In the genomic region with DNA sequence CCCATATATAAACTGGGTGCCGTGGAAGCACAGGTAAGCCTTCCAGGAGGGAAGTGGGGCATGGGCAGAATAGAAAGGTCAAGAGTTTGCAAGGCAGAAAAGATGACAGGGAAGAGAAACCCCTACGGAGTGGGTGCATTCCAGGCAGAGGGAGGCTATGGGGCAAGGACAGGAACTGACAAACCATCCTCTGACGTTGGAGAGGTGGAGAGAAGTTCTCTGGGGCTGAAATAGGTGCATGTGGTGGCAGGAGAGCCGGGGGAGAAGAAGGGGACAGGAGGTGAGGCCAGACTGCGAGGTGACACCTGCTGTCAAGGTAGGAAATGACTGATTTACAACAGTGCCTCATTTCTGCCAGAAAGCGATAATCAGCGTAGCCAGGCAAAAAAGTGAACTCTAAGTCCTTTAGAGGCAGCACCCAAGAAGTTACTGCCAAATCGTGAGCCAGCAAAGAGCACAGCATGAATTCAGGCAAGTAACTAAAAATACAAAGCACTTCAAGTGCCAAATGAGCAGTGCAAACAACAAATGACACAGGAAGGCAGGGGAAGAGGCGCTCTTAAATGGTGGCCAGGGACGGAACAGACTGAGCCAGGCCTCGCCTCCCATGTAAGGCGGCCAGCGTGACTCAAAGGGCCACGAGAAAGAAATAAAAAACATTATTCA, we compare ENCODE assay signal across 36 cellular contexts.
DNase-seq lines count a peak whose midpoint lies in the region; ATAC-seq and TF ChIP-seq lines count a peak whose summit lies in the region.
"Had no signal": no experiment of that assay in that cellular context is flagged by ENCODE, and none has a peak within 500 bp of the region (broad histone marks: within the 10 kb centered on the region; RNA-seq: fewer than 3 reads in every experiment).

No MANE protein-coding gene starts in this region.

- DNase-seq in activated CD4-positive, alpha-beta T cell treated with anti-CD3 and anti-CD28 coated beads for 36 hours = no peak
- no peak for DNase-seq in activated CD4-positive, alpha-beta T cell treated with anti-CD3 and anti-CD28 coated beads, Interleukin-2, amount 50 U/mL, for 1 hour
- DNase-seq in Ammon's horn (ENCODE audit: low spot score) (peak; percentile 70), posterior cingulate gyrus (peak in 6 of 10 donors; percentile 17 to 88 (median 60)), lower leg skin (ENCODE audit: low spot score in 2 of 2) (no peak)
- no peak for DNase-seq in NK-92 treated with Interleukin-12 subunit alpha and Interleukin-12 subunit beta, amount 100 ng/mL, for 24 hours (lab: John Stamatoyannopoulos, UW)
- DNase-seq: activated CD4-positive, alpha-beta T cell treated with anti-CD3 and anti-CD28 coated beads, Interleukin-2, amount 50 U/mL, for 48 hours; activated CD4-positive, CD25-positive, alpha-beta regulatory T cell; activated CD8-positive, alpha-beta memory T cell treated with anti-CD3 and anti-CD28 coated beads, Interleukin-2, amount 50 U/mL, for 48 hours; CD4-positive, alpha-beta T cell; central memory CD4-positive, alpha-beta T cell; dermis blood vessel endothelial cell; foreskin fibroblast; head of caudate nucleus; islet precursor cell; KBM-7; lower lobe of right lung; midbrain; naive B cell; NCI-H1092; NCI-H187 treated with DMSO at 0.1 percent for 48 hours; NCI-H2171; NCI-H524 treated with DMSO at 0.1 percent for 48 hours; PC-9; sigmoid colon; stimulated activated CD4-positive, alpha-beta T cell treated with anti-CD3 and anti-CD28 coated beads, Interleukin-4, amount 100 ng/mL, for 24 hours; upper lobe of right lung had no signal

- intact Hi-C loops in activated CD4-positive, alpha-beta T cell treated with anti-CD3 and anti-CD28 coated beads for 36 hours (cut with DNase I, micrococcal nuclease) = no loop called here
- intact Hi-C loops in posterior cingulate gyrus (cut with DNase I) (no loop called here), lower leg skin (cut with DNase I; ENCODE audit: low total_unique reads) (no loop called here)

- H3K4me1 Mint-ChIP-seq in activated CD4-positive, alpha-beta T cell treated with anti-CD3 and anti-CD28 coated beads for 36 hours = peaks cover 23% of the 10 kb centered on the region
- H3K4me1 Mint-ChIP-seq: naive B cell had no signal

- TF ChIP-seq CTCF in lower leg skin (IDR thresholded peaks at IDR 0.05) = no peak

- POLR2A ChIA-PET in activated CD4-positive, alpha-beta T cell treated with anti-CD3 and anti-CD28 coated beads for 36 hours (lab: Charles Lee) = interaction anchor here (0.7 kb wide), 1 partner anchor 282 kb away, joined by 4 read pairs; no protein-coding TSS in a partner anchor

- H3K27ac Mint-ChIP-seq in activated CD4-positive, alpha-beta T cell treated with anti-CD3 and anti-CD28 coated beads for 36 hours = peak overlapping the region; percentile 29
- H3K27ac Mint-ChIP-seq: activated T-helper 2 cell treated with anti-CD3 and anti-CD28 coated beads, Interferon-gamma antibody, Interleukin-2, Interleukin-4, amounts not matched to agents 10 μg/mL and 5 μg/mL and 100 μg/mL, durations not matched to agents 14 hours and 24 hours and 36 hours; CD4-positive, alpha-beta T cell; progenitor cell of endocrine pancreas; T-helper 1 cell treated with Interleukin-12 subunit alpha and Interleukin-12 subunit beta and Interleukin-4 antibody, amounts not matched to agents 30 μg/mL and 1 μg/mL, for 36 hours had no signal

- H3K4me3 Mint-ChIP-seq in activated CD4-positive, alpha-beta T cell treated with anti-CD3 and anti-CD28 coated beads for 36 hours = no peak overlapping the region
- H3K4me3 Mint-ChIP-seq: CD4-positive, alpha-beta T cell; naive B cell; T-helper 1 cell treated with Interleukin-12 subunit alpha and Interleukin-12 subunit beta and Interleukin-4 antibody, amounts not matched to agents 30 μg/mL and 1 μg/mL, for 36 hours had no signal

- no peak for TF ChIP-seq POLR2A in lower leg skin (IDR thresholded peaks at IDR 0.05)

- peak overlapping the region; percentile 45 for H3K27ac ChIP-seq in angular gyrus (ENCODE audit: low read depth, low read length)
- H3K27ac ChIP-seq: lower lobe of right lung, PC-9, sigmoid colon, suprapubic skin, upper lobe of right lung had no signal

- H3K9me3 Mint-ChIP-seq in activated CD4-positive, alpha-beta T cell treated with anti-CD3 and anti-CD28 coated beads for 36 hours (ENCODE audit: low read depth) = no peaks in the 10 kb centered on the region
- H3K9me3 Mint-ChIP-seq: activated T-helper 2 cell treated with anti-CD3 and anti-CD28 coated beads, Interferon-gamma antibody, Interleukin-2, Interleukin-4, amounts not matched to agents 10 μg/mL and 5 μg/mL and 100 μg/mL, durations not matched to agents 14 hours and 24 hours and 36 hours; CD4-positive, alpha-beta T cell; naive B cell; T-helper 1 cell treated with Interleukin-12 subunit alpha and Interleukin-12 subunit beta and Interleukin-4 antibody, amounts not matched to agents 30 μg/mL and 1 μg/mL, for 36 hours had no signal

- no peaks in the 10 kb centered on the region for H3K27me3 Mint-ChIP-seq in activated CD4-positive, alpha-beta T cell treated with anti-CD3 and anti-CD28 coated beads for 36 hours
- H3K27me3 Mint-ChIP-seq: CD4-positive, alpha-beta T cell; naive B cell; progenitor cell of endocrine pancreas had no signal

- WGBS in lower leg skin, 2 donors = 93 to 95% methylated on average over 14 of the region's 14 CpGs

- CTCF ChIA-PET in activated CD4-positive, alpha-beta T cell treated with anti-CD3 and anti-CD28 coated beads for 36 hours (lab: Charles Lee) = no interaction called here

- no peak overlapping the region for H3K4me3 ChIP-seq in lower leg skin (ENCODE audit: low read depth, poor library complexity, severe bottlenecking)
- H3K4me3 ChIP-seq: GM12878, lower lobe of right lung, PC-9, sigmoid colon, suprapubic skin, upper lobe of right lung had no signal

- no peak for ATAC-seq in activated CD4-positive, alpha-beta T cell treated with anti-CD3 and anti-CD28 coated beads for 36 hours
- ATAC-seq in GM18870 (IDR thresholded peaks at IDR 0.05; ENCODE audit: unreplicated experiment) = no peak
- ATAC-seq: esophagus mucosa, GM12878, SK-N-SH treated with all-trans-retinoic acid at 6 μM for 48 hours, upper lobe of right lung had no signal

- H3K36me3 Mint-ChIP-seq in activated CD4-positive, alpha-beta T cell treated with anti-CD3 and anti-CD28 coated beads for 36 hours (ENCODE audit: low read depth) = peaks cover 27% of the 10 kb centered on the region

Comparison
In these comparisons a context has a peak if more than half of its experiments do, and no peak if none do; other contexts are left out.
1. DNase-seq: peak in Ammon's horn (single experiment) and posterior cingulate gyrus (6 of 10); none in activated CD4-positive, alpha-beta T cell treated with anti-CD3 and anti-CD28 coated beads for 36 hours (single experiment), activated CD4-positive, alpha-beta T cell treated with anti-CD3 and anti-CD28 coated beads, Interleukin-2, amount 50 U/mL, for 1 hour (single experiment), lower leg skin (0 of 2) and NK-92 treated with Interleukin-12 subunit alpha and Interleukin-12 subunit beta, amount 100 ng/mL, for 24 hours (single experiment).